In genomic region chr7:91005024-91005423, GRCh38 we compare ENCODE assay signal across 21 cellular contexts.
"Had no signal": no experiment of that assay in that cellular context is flagged by ENCODE, and none has a peak within 500 bp of the region (broad histone marks: within the 10 kb centered on the region; RNA-seq: fewer than 3 reads in every experiment).

No MANE protein-coding gene starts in this region.

- H3K36me3 Mint-ChIP-seq: natural killer cell had no signal

- H3K9me3 ChIP-seq: esophagus muscularis mucosa, gastrocnemius medialis, mucosa of descending colon, ovary, right atrium auricular region, sigmoid colon, suprapubic skin, thyroid gland, uterus had no signal

- H3K9me3 Mint-ChIP-seq: type B pancreatic cell had no signal

- H3K4me1 Mint-ChIP-seq: natural killer cell had no signal

- H3K27ac Mint-ChIP-seq: dendritic cell treated with granulocyte-macrophage colony-stimulating factor and Interleukin-4, amounts not matched to agents 40 ng/mL and 50 ng/mL, for 4 days; effector memory CD8-positive, alpha-beta T cell; natural killer cell; type B pancreatic cell had no signal

- H3K4me3 Mint-ChIP-seq: dendritic cell treated with granulocyte-macrophage colony-stimulating factor and Interleukin-4, amounts not matched to agents 40 ng/mL and 50 ng/mL, for 4 days; effector memory CD8-positive, alpha-beta T cell; natural killer cell; neural crest cell; type B pancreatic cell had no signal

- H3K27me3 ChIP-seq: esophagus muscularis mucosa, gastrocnemius medialis, ovary, right atrium auricular region, sigmoid colon, suprapubic skin, thyroid gland, uterus had no signal

- H3K4me1 ChIP-seq: esophagus muscularis mucosa, gastrocnemius medialis, right atrium auricular region, suprapubic skin, uterus had no signal

- DNase-seq: effector memory CD8-positive, alpha-beta T cell; gastrocnemius medialis; kidney glomerular epithelial cell; mammary epithelial cell; mucosa of descending colon; natural killer cell; nucleus accumbens; ovary; sigmoid colon; stimulated activated CD4-positive, alpha-beta T cell treated with anti-CD3 and anti-CD28 coated beads, Interleukin-12 subunit alpha, Interleukin-12 subunit beta, amount 100 ng/mL, for 4 hours; stimulated activated naive CD8-positive, alpha-beta T cell treated with anti-CD3 and anti-CD28 coated beads, Interleukin-15, Interleukin-2, amounts not matched to agents 100 U/mL and 50 U/mL, for 24 hours; thyroid gland; uterus had no signal

- H3K27me3 Mint-ChIP-seq: dendritic cell treated with granulocyte-macrophage colony-stimulating factor and Interleukin-4, amounts not matched to agents 40 ng/mL and 50 ng/mL, for 4 days; effector memory CD8-positive, alpha-beta T cell; type B pancreatic cell had no signal

- H3K4me3 ChIP-seq: esophagus muscularis mucosa, gastrocnemius medialis, mucosa of descending colon, ovary, right atrium auricular region, sigmoid colon, skin epidermis, suprapubic skin, thyroid gland, uterus had no signal

- H3K36me3 ChIP-seq: esophagus muscularis mucosa, gastrocnemius medialis, ovary, right atrium auricular region, sigmoid colon, suprapubic skin, thyroid gland, uterus had no signal

- H3K27ac ChIP-seq: epithelial cell of prostate, esophagus muscularis mucosa, gastrocnemius medialis, ovary, right atrium auricular region, sigmoid colon, skin epidermis, suprapubic skin, thyroid gland, uterus had no signal

- ATAC-seq: effector memory CD8-positive, alpha-beta T cell; gastrocnemius medialis; mucosa of descending colon; natural killer cell; stimulated activated naive CD8-positive, alpha-beta T cell treated with anti-CD3 and anti-CD28 coated beads, Interleukin-15, Interleukin-2, amounts not matched to agents 100 U/mL and 50 U/mL, for 24 hours had no signal
